In genomic region chr4:153560918-153561317, GRCh38 we compare ENCODE assay signal across 12 cellular contexts.
A peak's percentile ranks its signal among the peaks of the same experiment; 100 is the strongest.
DNase-seq lines count a peak whose midpoint lies in the region; ATAC-seq and FAIRE-seq lines count a peak whose summit lies in the region.
"Had no signal": no experiment of that assay in that cellular context is flagged by ENCODE, and none has a peak within 500 bp of the region (broad histone marks: within the 10 kb centered on the region; RNA-seq: fewer than 3 reads in every experiment).

No MANE protein-coding gene starts in this region.

- peak; percentile 54 for ATAC-seq in GM18861 (IDR thresholded peaks at IDR 0.05; ENCODE audit: unreplicated experiment)
- ATAC-seq in HG02571 (IDR thresholded peaks at IDR 0.05; ENCODE audit: unreplicated experiment), result peak; percentile 63
- peak; percentile 56 for ATAC-seq in HG03575 (IDR thresholded peaks at IDR 0.05; ENCODE audit: extremely low read depth, insufficient number of reproducible peaks, low FRiP score, unreplicated experiment)
- ATAC-seq in GM19023 (IDR thresholded peaks at IDR 0.05; ENCODE audit: unreplicated experiment), result no peak
- ATAC-seq: foreskin keratinocyte, Panc1 had no signal

- FAIRE-seq in urothelium cell line (lab: Jason Lieb, UNC), result no peak

- DNase-seq in myocyte (ENCODE audit: low read depth), result peak; percentile 53
- no peak for DNase-seq in stimulated activated naive CD4-positive, alpha-beta T cell treated with Interleukin-2 at 50 U/mL for 16 hours (lab: John Stamatoyannopoulos, UW)
- no peak for DNase-seq in urothelium cell line (ENCODE audit: low spot score)
- DNase-seq in NCI-H128 (lab: John Stamatoyannopoulos, UW; ENCODE audit: unreplicated experiment), result no peak
- DNase-seq: activated effector memory CD4-positive, alpha-beta T cell treated with anti-CD3 and anti-CD28 coated beads, Interleukin-2, amount 50 U/mL, for 16 hours; foreskin keratinocyte; NCI-H2107 had no signal
